ENCODE assay signal across 8 cellular contexts in genomic region chr1:16748586-16749201, GRCh38. TPM values are rescaled to one million over a fixed set of nuclear protein-coding genes. Genes with fewer than 3 reads are reported as not detected.
"Had no signal": no experiment of that assay in that cellular context is flagged by ENCODE, and none has a peak within 500 bp of the region (broad histone marks: within the 10 kb centered on the region; RNA-seq: fewer than 3 reads in every experiment).

No MANE protein-coding gene starts in this region.

RNA-seq across cellular contexts. Expression of gene RNU1-4, which starts 8.4 kb away (rescaled TPM):
- total RNA-seq: myocyte had no signal
- polyA plus RNA-seq: esophagus, heart left ventricle, hepatocyte, neural cell, ovary, thymus, urinary bladder had no signal
